10 cellular contexts compared by ENCODE assay signal in genomic region chr15:90142216-90143175, GRCh38. TPM values are rescaled to one million over a fixed set of nuclear protein-coding genes. Genes with fewer than 3 reads are reported as not detected.
DNase-seq lines count a peak whose midpoint lies in the region; ATAC-seq and TF ChIP-seq lines count a peak whose summit lies in the region.
"Had no signal": no experiment of that assay in that cellular context is flagged by ENCODE, and none has a peak within 500 bp of the region (broad histone marks: within the 10 kb centered on the region; RNA-seq: fewer than 3 reads in every experiment).

No MANE protein-coding gene starts in this region.

- WGBS in mammary epithelial cell (ENCODE audit: low coverage, missing lambda C conversion rate): 90% methylated on average over 12 of the region's 21 CpGs

- no peaks in the 10 kb centered on the region for H4K20me1 ChIP-seq in DND-41 (ENCODE audit: insufficient read depth, low read length)
- no peaks in the 10 kb centered on the region for H4K20me1 ChIP-seq in mammary epithelial cell (ENCODE audit: insufficient read depth, low read length)

- H3K79me2 ChIP-seq in DND-41 (ENCODE audit: insufficient read depth, low read length) (no peaks in the 10 kb centered on the region), parathyroid adenoma (no peaks in the 10 kb centered on the region), mammary epithelial cell (ENCODE audit: insufficient read depth, low read length) (no peaks in the 10 kb centered on the region)

- dilution Hi-C loops in mammary epithelial cell (cut with HindIII; ENCODE audit: low sequenced_read_pairs): no loop called here

- no peak for TF ChIP-seq CTCF in DND-41 (IDR thresholded peaks at IDR 0.05; ENCODE audit: borderline replicate concordance, extremely low read depth, low read length, poor library complexity, severe bottlenecking)
- no peak for TF ChIP-seq CTCF in RWPE2 (IDR thresholded peaks at IDR 0.05; ENCODE audit: poor library complexity, severe bottlenecking)
- no peak for TF ChIP-seq CTCF in parathyroid adenoma (IDR thresholded peaks at IDR 0.05)
- TF ChIP-seq CTCF in mammary epithelial cell (conservative IDR thresholded peaks at IDR 0.05 in 1 of 2, IDR thresholded peaks at IDR 0.05 in 1 of 2; ENCODE audit: extremely low read depth in 1 of 2, insufficient read depth in 1 of 2, low read depth in 1 of 2, low read length in 2 of 2): no peak

- H3K9me3 ChIP-seq in DND-41 (ENCODE audit: insufficient read depth, low read length, severe bottlenecking) (no peaks in the 10 kb centered on the region), RWPE2 (ENCODE audit: severe bottlenecking) (no peaks in the 10 kb centered on the region), parathyroid adenoma (ENCODE audit: control insufficient read depth, low read length) (no peaks in the 10 kb centered on the region), mammary epithelial cell (replicated peaks; ENCODE audit: insufficient read depth, low read length) (peaks cover 9% of the 10 kb centered on the region)

- no TSS peak for BruUV-seq in mammary epithelial cell (replicated peaks; lab: Mats Ljungman, UMichigan)

- intact Hi-C loops in mammary epithelial cell (cut with micrococcal nuclease): loop anchor here (1.0 to 2.0 kb wide), 4 partner anchors 79 to 246 kb away; partner anchors contain the start of gene IQGAP1

- H3K36me3 ChIP-seq in DND-41 (ENCODE audit: insufficient read depth, low read length) (no peaks in the 10 kb centered on the region), RWPE2 (ENCODE audit: low read depth) (no peaks in the 10 kb centered on the region), parathyroid adenoma (ENCODE audit: control insufficient read depth, insufficient read depth, low read length) (no peaks in the 10 kb centered on the region), mammary epithelial cell (ENCODE audit: insufficient read depth, low read length) (no peaks in the 10 kb centered on the region)

- no peaks in the 10 kb centered on the region for H3K27me3 ChIP-seq in DND-41 (ENCODE audit: insufficient read depth, low read length, poor library complexity)
- H3K27me3 ChIP-seq in RWPE2 (ENCODE audit: insufficient read depth, poor library complexity, severe bottlenecking): no peaks in the 10 kb centered on the region
- no peaks in the 10 kb centered on the region for H3K27me3 ChIP-seq in parathyroid adenoma (ENCODE audit: control insufficient read depth, insufficient read depth, low read length)
- H3K27me3 ChIP-seq in mammary epithelial cell (ENCODE audit: insufficient read depth, low read length): no peaks in the 10 kb centered on the region

- CTCF ChIA-PET in mammary epithelial cell (lab: Charles Lee; ENCODE audit: low non-redundant PET): interaction anchor here (0.5 kb wide), 1 partner anchor 14 kb away, joined by 4 read pairs; no protein-coding TSS in a partner anchor

- DNase-seq in DND-41 (peak; percentile 83), RWPE2 (ENCODE audit: low spot score) (no peak), cerebellar nuclear complex (lab: John Stamatoyannopoulos, UW) (no peak), mammary epithelial cell (no peak), NCI-H446 (lab: John Stamatoyannopoulos, UW) (no peak), DMS79 treated with DMSO at 0.1 percent for 48 hours (lab: John Stamatoyannopoulos, UW) (no peak)
- DNase-seq in activated effector memory CD4-positive, alpha-beta T cell treated with Interleukin-2 at 50 U/mL for 16 hours: peak; percentile 19
- DNase-seq: DMS 273 treated with DMSO at 0.1 percent for 48 hours had no signal

- H3K4me3 ChIP-seq in DND-41 (ENCODE audit: low read depth in 1 of 2, low read length in 2 of 2) (no peak overlapping the region), RWPE2 (ENCODE audit: severe bottlenecking) (no peak overlapping the region), parathyroid adenoma (ENCODE audit: low read depth, low read length) (no peak overlapping the region), mammary epithelial cell (replicated peaks in 1 of 3; ENCODE audit: insufficient read depth in 1 of 3, low read depth in 2 of 3, low read length in 3 of 3) (no peak overlapping the region)

- H3K4me2 ChIP-seq in DND-41 (ENCODE audit: insufficient read depth, low read length): peak overlapping the region; percentile 49
- H3K4me2 ChIP-seq in parathyroid adenoma (ENCODE audit: low read length): no peak overlapping the region
- H3K4me2 ChIP-seq in mammary epithelial cell (ENCODE audit: insufficient read depth, low read depth, low read length): no peak overlapping the region

- H3K9ac ChIP-seq in DND-41 (ENCODE audit: low read depth, low read length) (peak overlapping the region; percentile 40), parathyroid adenoma (no peak overlapping the region), mammary epithelial cell (ENCODE audit: insufficient read depth, low read length) (no peak overlapping the region)

- H3K27ac ChIP-seq in DND-41 (ENCODE audit: low read length) (peak overlapping the region; percentile 80), RWPE2 (ENCODE audit: poor library complexity, severe bottlenecking) (no peak overlapping the region), parathyroid adenoma (no peak overlapping the region), mammary epithelial cell (ENCODE audit: insufficient read depth, low read depth, low read length) (no peak overlapping the region)
- H3K27ac ChIP-seq: epithelial cell of prostate had no signal

- H2AFZ ChIP-seq in DND-41 (ENCODE audit: low read depth, low read length) (peak overlapping the region; percentile 59), parathyroid adenoma (peak overlapping the region; percentile 72), mammary epithelial cell (ENCODE audit: low read depth, low read length) (no peak overlapping the region)

- peaks cover 19% of the 10 kb centered on the region for H3K4me1 ChIP-seq in DND-41 (ENCODE audit: insufficient read depth, low read length)
- H3K4me1 ChIP-seq in RWPE2 (ENCODE audit: insufficient read depth, poor library complexity, severe bottlenecking): no peaks in the 10 kb centered on the region
- H3K4me1 ChIP-seq in parathyroid adenoma: peaks cover 2% of the 10 kb centered on the region
- H3K4me1 ChIP-seq in mammary epithelial cell (ENCODE audit: insufficient read depth, low read length): peaks cover 10% of the 10 kb centered on the region

- ATAC-seq in DND-41 (ENCODE audit: insufficient read depth, low read depth) (peak; percentile 86), RWPE2 (ENCODE audit: low read depth) (peak; percentile 3; the same call in 1 of the 3 replicates)

- in situ Hi-C loops in mammary epithelial cell (cut with MboI; ENCODE audit: low sequenced_read_pairs in 2 of 2): no loop called here

RNA-seq across cellular contexts. Expression of gene IDH2, which starts 40.2 kb away (rescaled TPM):
- 10 to 100 TPM; 16.4 to 39.5 TPM for total RNA-seq in mammary epithelial cell
- polyA plus RNA-seq in mammary epithelial cell: 41.3 TPM
- polyA minus RNA-seq in mammary epithelial cell: 31.6 TPM

RNA-seq across cellular contexts. Expression of gene SEMA4B, which starts 58.6 kb away (rescaled TPM):
- total RNA-seq in mammary epithelial cell: 100 to 1,000 TPM in 1 of 2 donors, 10 to 100 TPM in 1; 44.3 to 108 TPM
- polyA plus RNA-seq in mammary epithelial cell: 85.9 TPM
- 152 TPM for polyA minus RNA-seq in mammary epithelial cell

Comparison
In these comparisons a context has a peak if more than half of its experiments do, and no peak if none do; other contexts are left out.
1. DNase-seq: peak in DND-41 (single experiment) and activated effector memory CD4-positive, alpha-beta T cell treated with Interleukin-2 at 50 U/mL for 16 hours (single experiment); none in RWPE2 (single experiment), cerebellar nuclear complex (0 of 2), mammary epithelial cell (single experiment), NCI-H446 (0 of 2) and DMS79 treated with DMSO at 0.1 percent for 48 hours (single experiment).